ENCODE assay signal across 1 cellular context in genomic region chr15:58476525-58477162, GRCh38.
TF ChIP-seq lines count a peak whose summit lies in the region.

No MANE protein-coding gene starts in this region.

TF ChIP-seq in HepG2, 621 proteins besides CTCF, POLR2A, EP300 and RAD21 (continued from another document):
- TF ChIP-seq, protein P1, sequence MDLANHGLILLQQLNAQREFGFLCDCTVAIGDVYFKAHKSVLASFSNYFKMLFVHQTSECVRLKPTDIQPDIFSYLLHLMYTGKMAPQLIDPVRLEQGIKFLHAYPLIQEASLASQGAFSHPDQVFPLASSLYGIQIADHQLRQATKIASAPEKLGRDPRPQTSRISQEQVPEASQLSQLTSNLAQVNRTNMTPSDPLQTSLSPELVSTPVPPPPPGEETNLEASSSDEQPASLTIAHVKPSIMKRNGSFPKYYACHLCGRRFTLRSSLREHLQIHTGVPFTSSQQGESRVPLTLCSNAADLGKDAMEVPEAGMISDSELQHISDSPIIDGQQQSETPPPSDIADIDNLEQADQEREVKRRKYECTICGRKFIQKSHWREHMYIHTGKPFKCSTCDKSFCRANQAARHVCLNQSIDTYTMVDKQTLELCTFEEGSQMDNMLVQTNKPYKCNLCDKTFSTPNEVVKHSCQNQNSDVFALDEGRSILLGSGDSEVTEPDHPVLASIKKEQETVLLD (CRISPR knock-in tag; IDR thresholded peaks at IDR 0.05; ENCODE audit: low read depth), result no peak
- TF ChIP-seq BHLHE40 (IDR thresholded peaks at IDR 0.05; ENCODE audit: low read length) (no peak), ZFP82 (CRISPR knock-in tag; IDR thresholded peaks at IDR 0.05; ENCODE audit: borderline replicate concordance) (no peak), MYC (CRISPR knock-in tag; IDR thresholded peaks at IDR 0.05; ENCODE audit: borderline replicate concordance) (0 out of 2 replicates have a peak, but pooled peaks have one; percentile 31)
